ENCODE assay signal across 13 cellular contexts in genomic region chr6:106844930-106845329, GRCh38.
A peak's percentile ranks its signal among the peaks of the same experiment; 100 is the strongest.
DNase-seq lines count a peak whose midpoint lies in the region; ATAC-seq lines count a peak whose summit lies in the region.
"Had no signal": no experiment of that assay in that cellular context is flagged by ENCODE, and none has a peak within 500 bp of the region (broad histone marks: within the 10 kb centered on the region; RNA-seq: fewer than 3 reads in every experiment).

No MANE protein-coding gene starts in this region.

- H3K4me1 Mint-ChIP-seq in stimulated activated naive B cell treated with anti-CD40 and anti-IgM and Interleukin-4, amounts not matched to agents 10 μg/mL and 1 μg/mL and 100 μg/mL, for 72 hours, result peaks cover 19 to 45% of the 10 kb centered on the region in 2 donors
- H3K4me1 Mint-ChIP-seq: activated T-helper 17 cell treated with anti-CD3 and anti-CD28 coated beads, Interleukin-2, amount 50 U/mL, for 72 hours had no signal

- H3K36me3 Mint-ChIP-seq in stimulated activated naive B cell treated with anti-CD40 and anti-IgM and Interleukin-4, amounts not matched to agents 10 μg/mL and 1 μg/mL and 100 μg/mL, for 72 hours, result no peaks in the 10 kb centered on the region

- no peaks in the 10 kb centered on the region for H3K27me3 Mint-ChIP-seq in stimulated activated naive B cell treated with anti-CD40 and anti-IgM and Interleukin-4, amounts not matched to agents 10 μg/mL and 1 μg/mL and 100 μg/mL, for 72 hours

- H3K27ac Mint-ChIP-seq in stimulated activated naive B cell treated with anti-CD40 and anti-IgM and Interleukin-4, amounts not matched to agents 10 μg/mL and 1 μg/mL and 100 μg/mL, for 72 hours, result peak overlapping the region; percentile 57
- H3K27ac Mint-ChIP-seq: activated T-helper 17 cell treated with anti-CD3 and anti-CD28 coated beads, Interleukin-2, amount 50 U/mL, for 72 hours; stimulated activated naive CD8-positive, alpha-beta T cell treated with anti-CD3 and anti-CD28 coated beads, Interleukin-15, Interleukin-2, amounts not matched to agents 100 ng/mL and 50 ng/mL, for 24 hours had no signal

- H3K9me3 Mint-ChIP-seq in stimulated activated naive B cell treated with anti-CD40 and anti-IgM and Interleukin-4, amounts not matched to agents 10 μg/mL and 1 μg/mL and 100 μg/mL, for 72 hours, result no peaks in the 10 kb centered on the region
- H3K9me3 Mint-ChIP-seq: activated T-helper 17 cell treated with anti-CD3 and anti-CD28 coated beads, Interleukin-2, amount 50 U/mL, for 72 hours; stimulated activated naive CD8-positive, alpha-beta T cell treated with anti-CD3 and anti-CD28 coated beads, Interleukin-15, Interleukin-2, amounts not matched to agents 100 ng/mL and 50 ng/mL, for 24 hours had no signal

- no peak for DNase-seq in stimulated activated naive B cell treated with anti-CD40 and anti-IgM and Interleukin-4, amounts not matched to agents 10 μg/mL and 1 μg/mL and 100 μg/mL, for 72 hours
- no peak for DNase-seq in CD1c-positive myeloid dendritic cell (ENCODE audit: extremely low spot score)
- no peak for DNase-seq in MV-4-11 (lab: John Stamatoyannopoulos, UW)
- no peak for DNase-seq in globus pallidus (ENCODE audit: low spot score)
- DNase-seq: brain microvascular endothelial cell, COR-L47, NCI-H1092, posterior cingulate gyrus had no signal

- peak overlapping the region; percentile 8 to 25 for H3K4me3 Mint-ChIP-seq in stimulated activated naive B cell treated with anti-CD40 and anti-IgM and Interleukin-4, amounts not matched to agents 10 μg/mL and 1 μg/mL and 100 μg/mL, for 72 hours
- H3K4me3 Mint-ChIP-seq: activated T-helper 17 cell treated with anti-CD3 and anti-CD28 coated beads, Interleukin-2, amount 50 U/mL, for 72 hours; stimulated activated naive CD8-positive, alpha-beta T cell treated with anti-CD3 and anti-CD28 coated beads, Interleukin-15, Interleukin-2, amounts not matched to agents 100 ng/mL and 50 ng/mL, for 24 hours had no signal

- ATAC-seq in GM18907 (IDR thresholded peaks at IDR 0.05; ENCODE audit: unreplicated experiment), result peak; percentile 78
- peak; percentile 69 for ATAC-seq in GM21723 (IDR thresholded peaks at IDR 0.05; ENCODE audit: unreplicated experiment)
- peak; percentile 63 for ATAC-seq in HG03159 (IDR thresholded peaks at IDR 0.05; ENCODE audit: unreplicated experiment)
- peak; percentile 88 for ATAC-seq in stimulated activated naive B cell treated with anti-CD40 and anti-IgM and Interleukin-4, amounts not matched to agents 10 μg/mL and 1 μg/mL and 100 μg/mL, for 72 hours (replicated peaks)
- ATAC-seq: activated T-helper 17 cell treated with anti-CD3 and anti-CD28 coated beads, Interleukin-2, amount 50 U/mL, for 72 hours had no signal
